In genomic region chr17:80594666-80595269, GRCh38 we compare ENCODE assay signal across 18 cellular contexts. TPM values are rescaled to one million over a fixed set of nuclear protein-coding genes. Genes with fewer than 3 reads are reported as not detected.
A peak's percentile ranks its signal among the peaks of the same experiment; 100 is the strongest.
DNase-seq lines count a peak whose midpoint lies in the region; ATAC-seq, FAIRE-seq and TF ChIP-seq lines count a peak whose summit lies in the region.
"Had no signal": no experiment of that assay in that cellular context is flagged by ENCODE, and none has a peak within 500 bp of the region (broad histone marks: within the 10 kb centered on the region; RNA-seq: fewer than 3 reads in every experiment).

No MANE protein-coding gene starts in this region.

- no peak overlapping the region for H3K27ac ChIP-seq in uterus
- H3K27ac ChIP-seq in pancreas, result no peak overlapping the region
- H3K27ac ChIP-seq: coronary artery, upper lobe of left lung had no signal

- no peak for TF ChIP-seq POLR2A in uterus (IDR thresholded peaks at IDR 0.05)

- no peak for ATAC-seq in pancreas
- ATAC-seq: activated CD4-positive, CD25-positive, alpha-beta regulatory T cell treated with anti-CD3 and anti-CD28 coated beads, Interleukin-2, amount 50 U/mL, for 24 hours had no signal

- peaks cover 67% of the 10 kb centered on the region for H3K4me1 Mint-ChIP-seq in activated CD4-positive, alpha-beta T cell treated with anti-CD3 and anti-CD28 coated beads, Interleukin-2, amount 10 ng/mL, durations not matched to agents 24 days and 14 days
- H3K4me1 Mint-ChIP-seq in brain, result peaks cover 81% of the 10 kb centered on the region

- no peaks in the 10 kb centered on the region for H3K9me3 Mint-ChIP-seq in activated CD4-positive, alpha-beta T cell treated with anti-CD3 and anti-CD28 coated beads, Interleukin-2, amount 10 ng/mL, durations not matched to agents 24 days and 14 days
- no peaks in the 10 kb centered on the region for H3K9me3 Mint-ChIP-seq in brain
- H3K9me3 Mint-ChIP-seq: activated naive CD4-positive, alpha-beta T cell treated with anti-CD3 and anti-CD28 coated beads for 36 hours had no signal

- no peak for TF ChIP-seq CTCF in brain (conservative IDR thresholded peaks at IDR 0.05)
- no peak for TF ChIP-seq CTCF in uterus (IDR thresholded peaks at IDR 0.05)
- no peak for TF ChIP-seq CTCF in pancreas (IDR thresholded peaks at IDR 0.05)

- no peak for FAIRE-seq in pancreas (lab: Jason Lieb, UNC)
- FAIRE-seq: endothelial cell of umbilical vein had no signal

- H3K27ac Mint-ChIP-seq in activated CD4-positive, alpha-beta T cell treated with anti-CD3 and anti-CD28 coated beads, Interleukin-2, amount 10 ng/mL, durations not matched to agents 24 days and 14 days, result peak overlapping the region; percentile 14
- H3K27ac Mint-ChIP-seq in brain, result peak overlapping the region; percentile 4 to 88 (median 49)

- intact Hi-C loops in activated CD4-positive, alpha-beta T cell treated with anti-CD3 and anti-CD28 coated beads, Interleukin-2, amount 10 ng/mL, durations not matched to agents 24 days and 14 days (cut with micrococcal nuclease), result loop anchor here (10.0 kb wide), 1 partner anchor 240 kb away; no protein-coding TSS in a partner anchor
- intact Hi-C loops in uterus (cut with DNase I; ENCODE audit: low total_unique reads), result no loop called here
- intact Hi-C loops in pancreas (cut with DNase I), result loop anchor here in 1 of 3 donors (10.0 kb wide), 1 partner anchor 60 kb away; no protein-coding TSS in a partner anchor

- H3K36me3 Mint-ChIP-seq in activated CD4-positive, alpha-beta T cell treated with anti-CD3 and anti-CD28 coated beads, Interleukin-2, amount 10 ng/mL, durations not matched to agents 24 days and 14 days (ENCODE audit: low read depth), result peaks cover 7% of the 10 kb centered on the region
- no peaks in the 10 kb centered on the region for H3K36me3 Mint-ChIP-seq in brain

- H3K27me3 ChIP-seq in uterus, result no peaks in the 10 kb centered on the region
- no peaks in the 10 kb centered on the region for H3K27me3 ChIP-seq in pancreas
- H3K27me3 ChIP-seq: upper lobe of left lung had no signal

- 79 to 84% methylated on average over 3 of the region's 3 CpGs for WGBS in pancreas, 2 donors

- DNase-seq in activated CD4-positive, alpha-beta T cell treated with anti-CD3 and anti-CD28 coated beads, Interleukin-2, amount 10 ng/mL, durations not matched to agents 24 days and 14 days, result no peak
- no peak for DNase-seq in activated CD4-positive, alpha-beta T cell treated with anti-CD3 and anti-CD28 coated beads for 48 hours
- peak; percentile 65 for DNase-seq in NCI-H1694 treated with DMSO at 0.1 percent for 48 hours (lab: John Stamatoyannopoulos, UW)
- peak; percentile 7 for DNase-seq in putamen (ENCODE audit: low spot score)
- no peak for DNase-seq in uterus
- no peak for DNase-seq in pancreas
- no peak for DNase-seq in stimulated activated CD4-positive, alpha-beta T cell treated with anti-CD3 and anti-CD28 coated beads, Interleukin-4, amount 100 ng/mL, for 1 hour
- DNase-seq: activated naive CD4-positive, alpha-beta T cell treated with anti-CD3 and anti-CD28 coated beads for 36 hours; left colon; MM.1S; NCI-H146; SHP77 treated with DMSO at 0.1 percent for 48 hours; stimulated activated naive CD4-positive, alpha-beta T cell; upper lobe of left lung had no signal

- H3K9me3 ChIP-seq in uterus, result no peaks in the 10 kb centered on the region
- H3K9me3 ChIP-seq in pancreas, result no peaks in the 10 kb centered on the region
- H3K9me3 ChIP-seq: upper lobe of left lung had no signal

- H3K36me3 ChIP-seq in uterus (no peaks in the 10 kb centered on the region), pancreas (no peaks in the 10 kb centered on the region)
- H3K36me3 ChIP-seq: upper lobe of left lung had no signal

- peak overlapping the region; percentile 15 for H3K4me3 Mint-ChIP-seq in activated CD4-positive, alpha-beta T cell treated with anti-CD3 and anti-CD28 coated beads, Interleukin-2, amount 10 ng/mL, durations not matched to agents 24 days and 14 days
- peak overlapping the region in 3 of 5 experiments; percentile 15 to 45 (median 16) for H3K4me3 Mint-ChIP-seq in brain
- H3K4me3 Mint-ChIP-seq: activated naive CD4-positive, alpha-beta T cell treated with anti-CD3 and anti-CD28 coated beads for 36 hours had no signal

- H3K4me3 ChIP-seq in uterus (no peak overlapping the region), pancreas (no peak overlapping the region)
- H3K4me3 ChIP-seq: coronary artery, upper lobe of left lung had no signal

- H3K4me1 ChIP-seq in uterus, result no peaks in the 10 kb centered on the region
- peaks cover 4 to 12% (median 5%) of the 10 kb centered on the region in 3 donors for H3K4me1 ChIP-seq in pancreas

- H3K27me3 Mint-ChIP-seq in activated CD4-positive, alpha-beta T cell treated with anti-CD3 and anti-CD28 coated beads, Interleukin-2, amount 10 ng/mL, durations not matched to agents 24 days and 14 days, result no peaks in the 10 kb centered on the region
- H3K27me3 Mint-ChIP-seq in brain, result no peaks in the 10 kb centered on the region

RNA-seq across cellular contexts. Expression of gene RPTOR, which starts 50.1 kb away (rescaled TPM):
- 67.2 and 68.2 TPM in 2 replicates for total RNA-seq in activated CD4-positive, alpha-beta T cell treated with anti-CD3 and anti-CD28 coated beads, Interleukin-2, amount 10 ng/mL, durations not matched to agents 24 days and 14 days
- 28.2 TPM for polyA plus RNA-seq in brain (ENCODE audit: insufficient read depth, low read depth, low replicate concordance)
- total RNA-seq in uterus, result 10 to 100 TPM; 19.0 to 48.3 (median 27.3) TPM
- total RNA-seq in pancreas, result 10 to 100 TPM; 10.1 to 18.9 (median 13.2) TPM
- 10 to 100 TPM in 1 of 2 donors, 1 to 10 TPM in 1; 5.0 to 16.3 TPM for polyA plus RNA-seq in pancreas

Comparison
In these comparisons a context has a peak if more than half of its experiments do, and no peak if none do; other contexts are left out.
1. DNase-seq: peak in NCI-H1694 treated with DMSO at 0.1 percent for 48 hours (single experiment) and putamen (single experiment); none in activated CD4-positive, alpha-beta T cell treated with anti-CD3 and anti-CD28 coated beads, Interleukin-2, amount 10 ng/mL, durations not matched to agents 24 days and 14 days (single experiment), activated CD4-positive, alpha-beta T cell treated with anti-CD3 and anti-CD28 coated beads for 48 hours (single experiment), uterus (0 of 2), pancreas (0 of 6) and stimulated activated CD4-positive, alpha-beta T cell treated with anti-CD3 and anti-CD28 coated beads, Interleukin-4, amount 100 ng/mL, for 1 hour (single experiment).